8 cellular contexts compared by ENCODE assay signal in the genomic region with DNA sequence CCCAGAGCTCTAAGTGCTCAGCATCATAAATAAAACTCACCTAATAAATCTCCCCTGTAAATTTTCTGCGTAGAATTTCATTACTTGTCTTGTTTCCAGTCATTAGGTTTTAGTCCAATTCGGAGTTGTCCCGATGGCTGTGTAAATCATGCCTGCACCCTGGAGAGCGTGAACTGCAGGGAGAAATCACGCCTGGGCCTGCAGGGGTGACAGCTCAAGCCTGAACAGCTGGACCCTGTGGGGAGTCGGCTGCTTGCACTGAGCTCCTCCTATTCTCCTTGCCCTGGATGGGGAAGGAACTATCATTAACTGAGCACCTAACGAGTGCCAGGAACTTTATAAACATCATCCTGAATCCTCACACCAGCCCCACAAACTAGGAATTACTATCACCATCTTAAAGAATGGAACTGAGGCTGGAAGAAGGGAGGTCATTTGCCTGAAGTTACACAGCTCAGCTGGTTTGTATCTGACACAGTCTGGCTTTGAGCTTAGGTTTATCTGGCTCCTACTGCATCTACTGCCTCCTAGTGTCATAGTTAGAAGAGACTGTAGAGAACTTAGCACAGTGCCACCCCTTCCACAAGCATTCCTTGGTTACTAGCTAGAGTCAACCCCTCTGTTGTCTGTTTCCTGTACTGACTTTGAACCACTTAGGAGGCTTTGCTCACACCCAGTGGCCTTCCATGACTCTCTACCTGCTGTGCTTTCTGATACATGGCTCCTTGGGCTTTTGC. TPM values are rescaled to one million over a fixed set of nuclear protein-coding genes. Genes with fewer than 3 reads are reported as not detected.
DNase-seq lines count a peak whose midpoint lies in the region; ATAC-seq and TF ChIP-seq lines count a peak whose summit lies in the region.

No MANE protein-coding gene starts in this region.

- ATAC-seq in HCT116 (peak; percentile 93), body of pancreas (no peak)

- no peaks in the 10 kb centered on the region for H4K20me1 ChIP-seq in HCT116 (ENCODE audit: insufficient read depth)

- no peaks in the 10 kb centered on the region for H3K4me1 ChIP-seq in HCT116 (ENCODE audit: control insufficient read depth in 1 of 2, insufficient read depth in 2 of 2, low read length in 2 of 2)
- no peaks in the 10 kb centered on the region for H3K4me1 ChIP-seq in body of pancreas
- H3K4me1 ChIP-seq in esophagus squamous epithelium, result peaks cover 8 to 53% (median 28%) of the 10 kb centered on the region in 3 donors

- DNase-seq in DMS 273 (lab: John Stamatoyannopoulos, UW; ENCODE audit: unreplicated experiment) (peak; percentile 99), HCT116 (ENCODE audit: low read depth, low spot score) (no peak), kidney tubule cell (ENCODE audit: low spot score) (peak; percentile 51), body of pancreas (no peak), esophagus squamous epithelium (lab: John Stamatoyannopoulos, UW) (no peak), anterior cingulate cortex (lab: John Stamatoyannopoulos, UW) (no peak)
- DNase-seq in activated CD8-positive, alpha-beta memory T cell treated with anti-CD3 and anti-CD28 coated beads, Interleukin-2, amount 50 U/mL, for 48 hours, result no peak

- intact Hi-C loops in HCT116 (cut with micrococcal nuclease) (no loop called here), body of pancreas (cut with DNase I) (no loop called here), esophagus squamous epithelium (cut with DNase I) (no loop called here)

- H3K36me3 ChIP-seq in HCT116 (ENCODE audit: control insufficient read depth in 1 of 2, insufficient read depth in 2 of 2, low read length in 2 of 2) (no peaks in the 10 kb centered on the region), body of pancreas (replicated peaks in 1 of 2; ENCODE audit: insufficient read depth in 1 of 2, low read depth in 2 of 2) (no peaks in the 10 kb centered on the region), esophagus squamous epithelium (no peaks in the 10 kb centered on the region)

- no peaks in the 10 kb centered on the region for H3K79me2 ChIP-seq in HCT116 (ENCODE audit: insufficient read depth, low read length)

- no peaks in the 10 kb centered on the region for H3K9me3 ChIP-seq in HCT116 (ENCODE audit: control insufficient read depth in 1 of 2, insufficient read depth in 1 of 2, low read depth in 1 of 2, low read length in 2 of 2)
- no peaks in the 10 kb centered on the region for H3K9me3 ChIP-seq in body of pancreas
- H3K9me3 ChIP-seq in esophagus squamous epithelium, result no peaks in the 10 kb centered on the region

- H3K4me3 ChIP-seq in HCT116 (replicated peaks in 1 of 2; ENCODE audit: low read depth in 1 of 2, low read length in 2 of 2) (no peak overlapping the region), body of pancreas (no peak overlapping the region), esophagus squamous epithelium (no peak overlapping the region)

- peak; percentile 40 to 53 (median 52); a peak in 5 of 6 replicates for TF ChIP-seq CTCF in HCT116 (IDR thresholded peaks at IDR 0.05 in 2 of 3, conservative IDR thresholded peaks at IDR 0.05 in 1 of 3; ENCODE audit: borderline replicate concordance in 1 of 3, insufficient read depth in 1 of 3, low read depth in 2 of 3, low read length in 2 of 3)
- 0 out of 2 replicates have a peak, but pooled peaks have one; percentile 7 for TF ChIP-seq CTCF in VCaP (conservative IDR thresholded peaks at IDR 0.05)
- TF ChIP-seq CTCF in body of pancreas (IDR thresholded peaks at IDR 0.05), result peak in 1 of 7 experiments; percentile 38
- TF ChIP-seq CTCF in esophagus squamous epithelium (IDR thresholded peaks at IDR 0.05), result peak in 3 of 6 experiments; percentile 13 to 42 (median 25)

- H3K27me3 ChIP-seq in HCT116 (ENCODE audit: insufficient read depth, low read length), result no peaks in the 10 kb centered on the region
- no peaks in the 10 kb centered on the region for H3K27me3 ChIP-seq in body of pancreas
- peaks cover 0 to 56% (median 0%) of the 10 kb centered on the region in 4 donors for H3K27me3 ChIP-seq in esophagus squamous epithelium

- H3K27ac ChIP-seq in HCT116 (ENCODE audit: low read depth, low read length) (no peak overlapping the region), VCaP (no peak overlapping the region), body of pancreas (no peak overlapping the region), esophagus squamous epithelium (peak overlapping the region in 1 of 4 donors; percentile 6)

- whole genome bisulfite sequencing in body of pancreas, 2 donors, result 48 to 59% methylated on average over 6 to 7 of the region's 7 CpGs
- 17 to 54% methylated on average over 2 to 7 of the region's 7 CpGs for WGBS in esophagus squamous epithelium, 2 donors

- POLR2A ChIA-PET in HCT116 (lab: Charles Lee), result no interaction called here

- no TSS peak for BruUV-seq in HCT116 (replicated peaks; lab: Mats Ljungman, UMichigan)

- TF ChIP-seq POLR2A in HCT116 (IDR thresholded peaks at IDR 0.05; ENCODE audit: borderline replicate concordance, extremely low read depth, insufficient read depth, insufficient read length), result no peak
- TF ChIP-seq POLR2A in body of pancreas (IDR thresholded peaks at IDR 0.05), result no peak
- TF ChIP-seq POLR2A in esophagus squamous epithelium (IDR thresholded peaks at IDR 0.05), result no peak

- no peak overlapping the region for H3K4me2 ChIP-seq in HCT116 (ENCODE audit: low read length)

- no peaks in the 10 kb centered on the region for H3K9me2 ChIP-seq in HCT116 (ENCODE audit: insufficient read depth)

- peak; percentile 48 for TF ChIP-seq RAD21 in HCT116 (IDR thresholded peaks at IDR 0.05; ENCODE audit: low read depth)

- H3K9ac ChIP-seq in HCT116 (ENCODE audit: low read length), result no peak overlapping the region

- RAD21 ChIA-PET in HCT116 (lab: Charles Lee; ENCODE audit: low non-redundant PET in 1 of 2, low total read pairs in 2 of 2, uncharacterized antibody in 2 of 2, unreplicated experiment in 2 of 2), result no interaction called here

- no peak overlapping the region for H2AFZ ChIP-seq in HCT116 (ENCODE audit: low read depth, low read length, poor library complexity, severe bottlenecking)

- CTCF ChIA-PET in HCT116 (lab: Charles Lee), result interaction anchor here (0.6 to 1.8 kb wide), 8 partner anchors 10 to 747 kb away, joined by 3 to 7 read pairs (median 4); a partner anchor contains a TSS

TF ChIP-seq in HCT116, 20 proteins besides CTCF, POLR2A, EP300 and RAD21 (continues in another document):
- TF ChIP-seq TCF7L2 (IDR thresholded peaks at IDR 0.05; ENCODE audit: borderline replicate concordance, extremely low read depth, insufficient read depth, insufficient read length) (no peak), EGR1 (IDR thresholded peaks at IDR 0.05; ENCODE audit: low read depth) (no peak), FOSL1 (IDR thresholded peaks at IDR 0.05; ENCODE audit: low read depth) (no peak), JUND (IDR thresholded peaks at IDR 0.05) (no peak), SIN3A (IDR thresholded peaks at IDR 0.05; ENCODE audit: low read depth) (no peak), ELF1 (IDR thresholded peaks at IDR 0.05; ENCODE audit: borderline replicate concordance, low read depth) (no peak), SP1 (IDR thresholded peaks at IDR 0.05; ENCODE audit: low read depth) (no peak), POLR2AphosphoS5 (IDR thresholded peaks at IDR 0.05; ENCODE audit: low read depth, low read length) (no peak), CBX3 (IDR thresholded peaks at IDR 0.05; ENCODE audit: low read depth) (no peak), EZH2phosphoT487 (IDR thresholded peaks at IDR 0.05; ENCODE audit: borderline replicate concordance) (no peak), EZH2 (IDR thresholded peaks at IDR 0.05) (no peak)
- TF ChIP-seq, protein P1, sequence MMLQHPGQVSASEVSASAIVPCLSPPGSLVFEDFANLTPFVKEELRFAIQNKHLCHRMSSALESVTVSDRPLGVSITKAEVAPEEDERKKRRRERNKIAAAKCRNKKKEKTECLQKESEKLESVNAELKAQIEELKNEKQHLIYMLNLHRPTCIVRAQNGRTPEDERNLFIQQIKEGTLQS (IDR thresholded peaks at IDR 0.05), result no peak
- TF ChIP-seq, protein P2, sequence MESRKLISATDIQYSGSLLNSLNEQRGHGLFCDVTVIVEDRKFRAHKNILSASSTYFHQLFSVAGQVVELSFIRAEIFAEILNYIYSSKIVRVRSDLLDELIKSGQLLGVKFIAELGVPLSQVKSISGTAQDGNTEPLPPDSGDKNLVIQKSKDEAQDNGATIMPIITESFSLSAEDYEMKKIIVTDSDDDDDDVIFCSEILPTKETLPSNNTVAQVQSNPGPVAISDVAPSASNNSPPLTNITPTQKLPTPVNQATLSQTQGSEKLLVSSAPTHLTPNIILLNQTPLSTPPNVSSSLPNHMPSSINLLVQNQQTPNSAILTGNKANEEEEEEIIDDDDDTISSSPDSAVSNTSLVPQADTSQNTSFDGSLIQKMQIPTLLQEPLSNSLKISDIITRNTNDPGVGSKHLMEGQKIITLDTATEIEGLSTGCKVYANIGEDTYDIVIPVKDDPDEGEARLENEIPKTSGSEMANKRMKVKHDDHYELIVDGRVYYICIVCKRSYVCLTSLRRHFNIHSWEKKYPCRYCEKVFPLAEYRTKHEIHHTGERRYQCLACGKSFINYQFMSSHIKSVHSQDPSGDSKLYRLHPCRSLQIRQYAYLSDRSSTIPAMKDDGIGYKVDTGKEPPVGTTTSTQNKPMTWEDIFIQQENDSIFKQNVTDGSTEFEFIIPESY (IDR thresholded peaks at IDR 0.05; ENCODE audit: extremely low read depth, insufficient replicate concordance, low read length), result no peak

RNA-seq across cellular contexts. Expression of a gene that starts 25.1 kb away (rescaled TPM):
- total RNA-seq in HCT116 (2021; ENCODE audit: unreplicated experiment) (not detected), body of pancreas (not detected), esophagus squamous epithelium (1 to 10 TPM; 2.1 to 4.5 (median 2.8) TPM)
- 0.08 TPM in 1 of 2 replicates, not detected in the other for polyA plus RNA-seq in HCT116 (2012)

RNA-seq across cellular contexts. Expression of a gene that starts 59.2 kb away (rescaled TPM):
- total RNA-seq in HCT116 (2021; ENCODE audit: unreplicated experiment) (47.5 TPM), body of pancreas (10 to 100 TPM; 10.9 to 13.2 TPM), esophagus squamous epithelium (10 to 100 TPM; 38.5 to 71.5 (median 54.5) TPM)
- 14.0 and 20.2 TPM in 2 replicates for polyA plus RNA-seq in HCT116 (2012)

Comparison
In these comparisons a context has a peak if more than half of its experiments do, and no peak if none do; other contexts are left out.
1. DNase-seq: peak in DMS 273 (single experiment) and kidney tubule cell (single experiment); none in HCT116 (single experiment), body of pancreas (0 of 4), activated CD8-positive, alpha-beta memory T cell treated with anti-CD3 and anti-CD28 coated beads, Interleukin-2, amount 50 U/mL, for 48 hours (single experiment), esophagus squamous epithelium (single experiment) and anterior cingulate cortex (0 of 58).